Comparison of ENCODE assay signal across 20 cellular contexts in the genomic region with DNA sequence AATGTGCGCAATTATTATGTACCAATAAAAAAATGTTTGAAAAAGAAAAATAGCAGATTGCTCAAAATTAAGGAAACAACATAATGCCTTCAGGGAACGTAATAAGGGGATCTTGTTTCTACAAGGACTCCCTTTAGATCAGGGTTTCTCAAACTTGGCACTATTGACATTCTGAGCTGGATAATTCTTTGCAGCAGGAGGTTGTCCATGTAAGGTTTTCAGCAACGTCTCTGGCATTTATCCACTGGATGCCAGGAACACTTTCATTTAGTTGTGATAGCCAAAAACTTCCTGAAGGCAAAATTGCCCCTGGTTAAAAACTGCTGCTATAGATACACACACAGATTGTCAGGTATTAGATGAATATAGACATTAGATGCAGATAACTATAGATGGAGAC.
"Had no signal": no experiment of that assay in that cellular context is flagged by ENCODE, and none has a peak within 500 bp of the region (broad histone marks: within the 10 kb centered on the region; RNA-seq: fewer than 3 reads in every experiment).

No MANE protein-coding gene starts in this region.

- DNase-seq: effector CD4-positive, alpha-beta T cell; foreskin melanocyte; head of caudate nucleus; left colon; left ventricle myocardium superior; mesendoderm; naive B cell; occipital lobe; pancreas; right cardiac atrium; stimulated activated CD4-positive, alpha-beta T cell treated with anti-CD3 and anti-CD28 coated beads, Interleukin-1b, Interleukin-23, amount 100 ng/mL, for 48 hours; stimulated activated CD4-positive, alpha-beta T cell treated with anti-CD3 and anti-CD28 coated beads, Interleukin-4, amount 100 ng/mL, for 24 hours; tibial artery; upper lobe of left lung; uterus had no signal

- H2AFZ ChIP-seq: hepatocyte had no signal

- H3K27me3 ChIP-seq: hepatocyte, pancreas, tibial artery, upper lobe of left lung, uterus had no signal

- H3K27ac ChIP-seq: coronary artery, hepatocyte, pancreas, tibial artery, upper lobe of left lung, uterus had no signal

- H3K4me3 ChIP-seq: coronary artery, hepatocyte, lung, pancreas, smooth muscle cell, tibial artery, upper lobe of left lung, uterus had no signal

- ATAC-seq: left colon; left ventricle myocardium superior; pancreas; right cardiac atrium; stimulated activated memory B cell treated with anti-CD40 and anti-IgM and Interleukin-4, amounts not matched to agents 10 μg/mL and 1 μg/mL and 100 μg/mL, for 72 hours had no signal

- H3K4me2 ChIP-seq: hepatocyte, smooth muscle cell had no signal

- H3K4me1 ChIP-seq: pancreas, upper lobe of left lung, uterus had no signal

- H3K36me3 ChIP-seq: pancreas, tibial artery, upper lobe of left lung, uterus had no signal

- H3K79me2 ChIP-seq: hepatocyte had no signal

- H3K9me3 ChIP-seq: pancreas, tibial artery, upper lobe of left lung, uterus had no signal
